14 cellular contexts compared by ENCODE assay signal in genomic region chr7:91929463-91929862, GRCh38. TPM values are rescaled to one million over a fixed set of nuclear protein-coding genes. Genes with fewer than 3 reads are reported as not detected.
A peak's percentile ranks its signal among the peaks of the same experiment; 100 is the strongest.
DNase-seq lines count a peak whose midpoint lies in the region; ATAC-seq lines count a peak whose summit lies in the region.
"Had no signal": no experiment of that assay in that cellular context is flagged by ENCODE, and none has a peak within 500 bp of the region (broad histone marks: within the 10 kb centered on the region; RNA-seq: fewer than 3 reads in every experiment).

No MANE protein-coding gene starts in this region.

- H3K36me3 ChIP-seq in GM23248 (ENCODE audit: low read depth), result no peaks in the 10 kb centered on the region

- DNase-seq in DMS153 (lab: John Stamatoyannopoulos, UW) (peak; percentile 8), DMS153 treated with DMSO at 0.1 percent for 48 hours (lab: John Stamatoyannopoulos, UW; ENCODE audit: unreplicated experiment) (no peak), posterior vena cava (ENCODE audit: low spot score) (no peak), LoVo (ENCODE audit: low spot score) (no peak), GM23248 (no peak)
- DNase-seq: KBM-7, NCI-H226, right cardiac atrium had no signal

- H3K27ac ChIP-seq in GM23248, result no peak overlapping the region
- H3K27ac ChIP-seq: 22Rv1, SK-N-MC had no signal

- H3F3A ChIP-seq in GM23248 (ENCODE audit: insufficient read depth), result no peaks in the 10 kb centered on the region

- H3K9ac ChIP-seq in GM23248, result no peak overlapping the region

- H3K4me2 ChIP-seq in GM23248 (ENCODE audit: unreplicated experiment), result no peak overlapping the region

- in situ Hi-C loops in GM23248 (cut with MboI), result no loop called here

- no peak overlapping the region for H2AFZ ChIP-seq in GM23248

- ATAC-seq in GM21723 (IDR thresholded peaks at IDR 0.05; ENCODE audit: unreplicated experiment) (peak; percentile 78), HG03565 (IDR thresholded peaks at IDR 0.05; ENCODE audit: unreplicated experiment) (peak; percentile 85), esophagus mucosa (peak; percentile 86)
- ATAC-seq: right cardiac atrium had no signal

- H4K20me1 ChIP-seq in GM23248 (ENCODE audit: insufficient read depth), result no peaks in the 10 kb centered on the region

- H3K79me2 ChIP-seq in GM23248 (ENCODE audit: insufficient read depth), result no peaks in the 10 kb centered on the region

- H3K4me1 ChIP-seq in GM23248 (ENCODE audit: insufficient read depth), result no peaks in the 10 kb centered on the region

- no peaks in the 10 kb centered on the region for H3K27me3 ChIP-seq in GM23248 (replicated peaks; ENCODE audit: insufficient read depth)

- H3K9me3 ChIP-seq in GM23248 (ENCODE audit: low read depth), result no peaks in the 10 kb centered on the region

- intact Hi-C loops in posterior vena cava (cut with DNase I), result no loop called here

- 86% methylated on average over 3 of the region's 3 CpGs for WGBS in GM23248 (ENCODE audit: low coverage in 1 of 2, low lambda C conversion rate in 2 of 2, missing lambda C conversion rate in 2 of 2), 2 experiments

- no peaks in the 10 kb centered on the region for H3K9me2 ChIP-seq in GM23248 (ENCODE audit: insufficient read depth)

- H3K4me3 ChIP-seq in GM23248, result no peak overlapping the region
- H3K4me3 ChIP-seq: lung, SK-N-MC had no signal

RNA-seq across cellular contexts. Expression of gene AKAP9, which starts 11.2 kb away (rescaled TPM):
- total RNA-seq in esophagus mucosa (42.3 TPM), posterior vena cava (10 to 100 TPM; 45.1 to 46.9 TPM)
- total RNA-seq in GM23248 (2014; rRNA removed; shearing (Covaris generic)), result 24.1 and 24.7 TPM in 2 replicates
- 31.3 and 38.8 TPM in 2 replicates for polyA plus RNA-seq in GM23248 (2016; fragmentation: Nextera tagmentation; extraction: Ambion mirVana)

RNA-seq across cellular contexts. Expression of gene MTERF1, which starts 49.0 kb away (rescaled TPM):
- total RNA-seq in esophagus mucosa (5.9 TPM), posterior vena cava (10 to 100 TPM in 1 of 2 donors, 1 to 10 TPM in 1; 9.2 to 13.6 TPM)
- 4.0 and 7.1 TPM in 2 replicates for total RNA-seq in GM23248 (2014; rRNA removed; shearing (Covaris generic))
- polyA plus RNA-seq in GM23248 (2016; fragmentation: Nextera tagmentation; extraction: Ambion mirVana), result 9.2 and 9.7 TPM in 2 replicates
